Comparison of ENCODE assay signal across 9 cellular contexts in the genomic region with DNA sequence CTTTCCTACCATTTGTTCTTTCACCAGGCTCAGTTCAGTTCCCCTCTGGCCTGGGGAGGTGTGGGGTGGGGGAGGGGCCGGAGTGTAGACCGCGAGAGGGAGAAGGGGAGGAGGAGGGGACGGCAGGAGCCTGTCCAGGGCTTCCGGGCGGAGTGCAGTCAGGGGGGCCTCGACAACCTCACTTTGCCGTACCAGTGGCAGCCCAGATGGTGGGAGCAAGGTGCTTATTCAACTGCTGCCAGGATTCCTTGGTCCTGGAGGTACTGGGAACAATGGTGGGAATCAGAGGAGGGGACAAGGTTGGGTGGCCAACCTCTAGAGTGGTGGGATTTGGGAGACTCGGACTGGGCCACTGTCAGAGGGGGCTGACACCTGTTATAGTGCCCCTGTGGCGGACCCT. TPM values are rescaled to one million over a fixed set of nuclear protein-coding genes. Genes with fewer than 3 reads are reported as not detected.
DNase-seq lines count a peak whose midpoint lies in the region; ATAC-seq and TF ChIP-seq lines count a peak whose summit lies in the region.
"Had no signal": no experiment of that assay in that cellular context is flagged by ENCODE, and none has a peak within 500 bp of the region (broad histone marks: within the 10 kb centered on the region; RNA-seq: fewer than 3 reads in every experiment).

No MANE protein-coding gene starts in this region.

- H3K4me3 ChIP-seq in CD8-positive, alpha-beta memory T cell (ENCODE audit: low read length): no peak overlapping the region
- peak overlapping the region; percentile 85 for H3K4me3 ChIP-seq in PC-3 (ENCODE audit: low read length)
- H3K4me3 ChIP-seq in epithelial cell of esophagus (ENCODE audit: low read length): peak overlapping the region; percentile 77
- H3K4me3 ChIP-seq in osteoblast (ENCODE audit: insufficient read depth, low read length): peak overlapping the region; percentile 74

- H3K9me3 ChIP-seq in CD8-positive, alpha-beta memory T cell (ENCODE audit: low read length): no peaks in the 10 kb centered on the region
- H3K9me3 ChIP-seq in PC-3 (ENCODE audit: low read length) (no peaks in the 10 kb centered on the region), osteoblast (ENCODE audit: low read depth, low read length) (no peaks in the 10 kb centered on the region)

- H3K27ac ChIP-seq in CD8-positive, alpha-beta memory T cell (ENCODE audit: low read depth, low read length): no peak overlapping the region
- no peak overlapping the region for H3K27ac ChIP-seq in PC-3 (ENCODE audit: low read length)
- H3K27ac ChIP-seq in osteoblast (ENCODE audit: low read depth, low read length): peak overlapping the region; percentile 51

- no peaks in the 10 kb centered on the region for H3K9me3 Mint-ChIP-seq in CD8-positive, alpha-beta memory T cell

- H3K9me2 ChIP-seq in PC-3 (replicated peaks; ENCODE audit: low read length): no peaks in the 10 kb centered on the region

- TF ChIP-seq CTCF in PC-3 (conservative IDR thresholded peaks at IDR 0.05; ENCODE audit: low read depth, low read length) (no peak), epithelial cell of esophagus (IDR thresholded peaks at IDR 0.05; ENCODE audit: insufficient read depth, low read depth, low read length, missing control alignments) (no peak), osteoblast (IDR thresholded peaks at IDR 0.05; ENCODE audit: extremely low read depth, low read depth, low read length) (no peak)

- peaks cover 4 to 30% of the 10 kb centered on the region in 2 donors for H3K27me3 Mint-ChIP-seq in CD8-positive, alpha-beta memory T cell

- intact Hi-C loops in PC-3 (cut with micrococcal nuclease): no loop called here

- peak overlapping the region; percentile 98 for H3K4me2 ChIP-seq in PC-3 (ENCODE audit: low read length)
- H3K4me2 ChIP-seq in osteoblast (ENCODE audit: insufficient read depth, low read length): peak overlapping the region; percentile 98

- H3K36me3 ChIP-seq in CD8-positive, alpha-beta memory T cell (ENCODE audit: insufficient read depth, low read length): no peaks in the 10 kb centered on the region
- H3K36me3 ChIP-seq in PC-3 (ENCODE audit: low read depth, low read length) (no peaks in the 10 kb centered on the region), osteoblast (ENCODE audit: insufficient read depth, low read length) (no peaks in the 10 kb centered on the region)

- no peak overlapping the region for H3K9ac ChIP-seq in PC-3 (ENCODE audit: low read length)

- H3K36me3 Mint-ChIP-seq in CD8-positive, alpha-beta memory T cell: no peaks in the 10 kb centered on the region

- H4K20me1 ChIP-seq in PC-3 (ENCODE audit: low read length): no peaks in the 10 kb centered on the region
- H4K20me1 ChIP-seq in osteoblast (ENCODE audit: insufficient read depth, low read length): peaks cover 19% of the 10 kb centered on the region

- no peaks in the 10 kb centered on the region for H3K79me2 ChIP-seq in PC-3 (ENCODE audit: low read length)
- H3K79me2 ChIP-seq in osteoblast (ENCODE audit: insufficient read depth, low read length): peaks cover 26% of the 10 kb centered on the region

- H2AFZ ChIP-seq in PC-3 (ENCODE audit: low read length): no peak overlapping the region; the same call in 1 of the 2 replicates
- H2AFZ ChIP-seq in osteoblast (ENCODE audit: low read length): peak overlapping the region; percentile 59

- POLR2A ChIA-PET in CD8-positive, alpha-beta memory T cell (lab: Charles Lee): no interaction called here
- POLR2A ChIA-PET in PC-3 (lab: Charles Lee; ENCODE audit: unreplicated experiment): interaction anchor here (1.7 kb wide), 1 partner anchor 13 kb away, joined by 4 read pairs; a partner anchor contains a TSS

- peak overlapping the region; percentile 52 to 88 (median 68) for H3K4me3 Mint-ChIP-seq in CD8-positive, alpha-beta memory T cell

- peak overlapping the region in 3 of 8 donors; percentile 26 to 60 (median 47) for H3K27ac Mint-ChIP-seq in CD8-positive, alpha-beta memory T cell

- H3K4me1 Mint-ChIP-seq in CD8-positive, alpha-beta memory T cell: peaks cover 6 to 17% (median 9%) of the 10 kb centered on the region in 3 donors

- no TSS peak for BruUV-seq in PC-3 (replicated peaks; lab: Mats Ljungman, UMichigan)

- peaks cover 14% of the 10 kb centered on the region for H3K4me1 ChIP-seq in CD8-positive, alpha-beta memory T cell (ENCODE audit: insufficient read depth, low read length)
- H3K4me1 ChIP-seq in PC-3 (ENCODE audit: insufficient read depth, low read length): peaks cover 20% of the 10 kb centered on the region
- H3K4me1 ChIP-seq in osteoblast (ENCODE audit: insufficient read depth, low read length): peaks cover 27% of the 10 kb centered on the region

- peaks cover 20% of the 10 kb centered on the region for H3K27me3 ChIP-seq in CD8-positive, alpha-beta memory T cell (ENCODE audit: insufficient read depth, low read length, poor library complexity, severe bottlenecking)
- no peaks in the 10 kb centered on the region for H3K27me3 ChIP-seq in PC-3 (ENCODE audit: low read length)
- H3K27me3 ChIP-seq in osteoblast (ENCODE audit: insufficient read depth, low read length): no peaks in the 10 kb centered on the region

- ATAC-seq in PC-3: no peak
- ATAC-seq in GM18517 (IDR thresholded peaks at IDR 0.05; ENCODE audit: unreplicated experiment): no peak
- no peak for ATAC-seq in HG03439 (IDR thresholded peaks at IDR 0.05; ENCODE audit: unreplicated experiment)

- no peaks in the 10 kb centered on the region for H3F3A ChIP-seq in PC-3 (ENCODE audit: low read length, unreplicated experiment)

- CTCF ChIA-PET in CD8-positive, alpha-beta memory T cell (lab: Charles Lee): no interaction called here
- CTCF ChIA-PET in PC-3 (lab: Charles Lee): no interaction called here

- DNase-seq in CD8-positive, alpha-beta memory T cell: no peak
- DNase-seq in PC-3 (no peak), epithelial cell of esophagus (ENCODE audit: low read depth) (no peak), osteoblast (ENCODE audit: insufficient read length, low spot score, missing footprints) (no peak), globus pallidus (ENCODE audit: low spot score) (no peak), NCI-H1694 (lab: John Stamatoyannopoulos, UW) (no peak)
- DNase-seq: SHP77 treated with DMSO at 0.1 percent for 48 hours had no signal

RNA-seq across cellular contexts. Expression of a gene that starts 1.2 kb away (rescaled TPM):
- 1 to 10 TPM; 2.5 to 2.9 TPM for total RNA-seq in CD8-positive, alpha-beta memory T cell
- polyA plus RNA-seq in CD8-positive, alpha-beta memory T cell: 2.0 TPM
- total RNA-seq in PC-3 (2014; rRNA removed) (16.8 and 27.7 TPM in 2 replicates), osteoblast (45.6 and 52.7 TPM in 2 replicates)

RNA-seq across cellular contexts. Expression of a gene that starts 12.8 kb away (rescaled TPM):
- total RNA-seq in CD8-positive, alpha-beta memory T cell: 10 to 100 TPM; 34.6 to 40.5 TPM
- polyA plus RNA-seq in CD8-positive, alpha-beta memory T cell: 25.7 TPM
- 43.7 and 51.1 TPM in 2 replicates for total RNA-seq in PC-3 (2014; rRNA removed)
- 38.0 and 40.7 TPM in 2 replicates for total RNA-seq in osteoblast

RNA-seq across cellular contexts. Expression of a gene that starts 23.7 kb away (rescaled TPM):
- total RNA-seq in CD8-positive, alpha-beta memory T cell: 1 to 10 TPM; 3.8 to 4.5 TPM
- 1.3 TPM for polyA plus RNA-seq in CD8-positive, alpha-beta memory T cell
- total RNA-seq in PC-3 (2014; rRNA removed) (3.6 and 3.7 TPM in 2 replicates), osteoblast (3.5 and 4.0 TPM in 2 replicates)
